In the genomic region with DNA sequence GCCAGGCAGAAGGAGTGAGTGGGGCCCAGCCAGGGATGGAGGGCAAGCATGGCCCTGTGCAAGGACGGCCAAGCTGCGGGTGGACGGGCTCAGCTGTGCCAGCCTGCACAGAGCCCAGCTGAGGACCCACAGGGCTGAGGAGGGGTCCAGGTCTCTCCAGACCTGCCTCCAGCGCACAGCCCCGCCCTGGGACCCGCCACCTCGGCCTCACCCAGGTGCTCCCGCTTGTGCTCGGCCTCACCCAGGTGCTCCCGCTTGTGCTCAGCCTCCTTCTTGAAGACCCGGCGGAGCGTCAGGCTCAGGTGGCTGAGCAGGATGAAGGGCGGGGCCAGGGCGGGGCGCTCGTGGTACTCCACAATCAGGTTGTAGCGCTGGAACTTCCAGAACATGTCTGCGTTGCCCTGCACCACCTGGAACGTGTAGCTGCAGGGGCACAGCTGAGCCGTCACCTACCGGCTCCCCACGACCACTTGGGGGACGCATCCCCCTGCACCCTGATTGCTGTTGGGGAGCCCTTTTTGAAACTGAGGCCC, we compare ENCODE assay signal across 18 cellular contexts. TPM values are rescaled to one million over a fixed set of nuclear protein-coding genes. Genes with fewer than 3 reads are reported as not detected.
DNase-seq lines count a peak whose midpoint lies in the region; ATAC-seq and TF ChIP-seq lines count a peak whose summit lies in the region.
"Had no signal": no experiment of that assay in that cellular context is flagged by ENCODE, and none has a peak within 500 bp of the region (broad histone marks: within the 10 kb centered on the region; RNA-seq: fewer than 3 reads in every experiment).

No MANE protein-coding gene starts in this region.

- H3K27ac ChIP-seq in foreskin keratinocyte: no peak overlapping the region
- H3K27ac ChIP-seq: C4-2B had no signal

- H3K27me3 Mint-ChIP-seq in activated T-cell treated with anti-CD3 and anti-CD28 coated beads, Interleukin-2, amount 50 U/mL, for 24 hours: no peaks in the 10 kb centered on the region
- no peaks in the 10 kb centered on the region for H3K27me3 Mint-ChIP-seq in activated T-cell treated with anti-CD3 and anti-CD28 coated beads, Interleukin-2, amount 50 U/mL, for 72 hours (ENCODE audit: low read depth)
- H3K27me3 Mint-ChIP-seq: CD8-positive, alpha-beta memory T cell had no signal

- H3K4me3 Mint-ChIP-seq in activated T-cell treated with anti-CD3 and anti-CD28 coated beads, Interleukin-2, amount 50 U/mL, for 24 hours: no peak overlapping the region
- H3K4me3 Mint-ChIP-seq in activated T-cell treated with anti-CD3 and anti-CD28 coated beads, Interleukin-2, amount 50 U/mL, for 72 hours: no peak overlapping the region
- H3K4me3 Mint-ChIP-seq in stimulated activated effector memory CD8-positive, alpha-beta T cell treated with anti-CD3 and anti-CD28 coated beads, Interleukin-12 subunit alpha, Interleukin-12 subunit beta, amount 100 ng/mL, for 72 hours: no peak overlapping the region

- DNase-seq in activated T-cell treated with anti-CD3 and anti-CD28 coated beads, Interleukin-2, amount 50 U/mL, for 24 hours: no peak
- DNase-seq in activated T-cell treated with anti-CD3 and anti-CD28 coated beads, Interleukin-2, amount 50 U/mL, for 72 hours: no peak
- DNase-seq in foreskin keratinocyte: no peak
- no peak for DNase-seq in stimulated activated effector memory CD8-positive, alpha-beta T cell treated with anti-CD3 and anti-CD28 coated beads, Interleukin-12 subunit alpha, Interleukin-12 subunit beta, amount 100 ng/mL, for 72 hours (ENCODE audit: low spot score in 2 of 2)
- DNase-seq in NCI-H2107 (lab: John Stamatoyannopoulos, UW): no peak
- no peak for DNase-seq in NCI-H1694 (lab: John Stamatoyannopoulos, UW)
- DNase-seq: Calu3; CD8-positive, alpha-beta memory T cell; DMS153; IMR-90; NCI-H1105; NCI-H146; NCI-H2029 treated with DMSO at 0.1 percent for 48 hours; NCI-H446 treated with DMSO at 0.1 percent for 48 hours; NCI-H526 treated with DMSO at 0.1 percent for 48 hours had no signal

- H3K27me3 ChIP-seq in foreskin keratinocyte: peaks cover 9% of the 10 kb centered on the region

- H3K9me3 Mint-ChIP-seq in activated T-cell treated with anti-CD3 and anti-CD28 coated beads, Interleukin-2, amount 50 U/mL, for 24 hours: no peaks in the 10 kb centered on the region
- no peaks in the 10 kb centered on the region for H3K9me3 Mint-ChIP-seq in activated T-cell treated with anti-CD3 and anti-CD28 coated beads, Interleukin-2, amount 50 U/mL, for 72 hours
- no peaks in the 10 kb centered on the region for H3K9me3 Mint-ChIP-seq in stimulated activated effector memory CD8-positive, alpha-beta T cell treated with anti-CD3 and anti-CD28 coated beads, Interleukin-12 subunit alpha, Interleukin-12 subunit beta, amount 100 ng/mL, for 72 hours
- H3K9me3 Mint-ChIP-seq: CD8-positive, alpha-beta memory T cell had no signal

- TF ChIP-seq CTCF in foreskin keratinocyte (conservative IDR thresholded peaks at IDR 0.05): no peak

- no peak for ATAC-seq in activated T-cell treated with anti-CD3 and anti-CD28 coated beads, Interleukin-2, amount 50 U/mL, for 72 hours (replicated peaks in 1 of 2)
- ATAC-seq in foreskin keratinocyte: peak; percentile 38
- no peak for ATAC-seq in stimulated activated effector memory CD8-positive, alpha-beta T cell treated with anti-CD3 and anti-CD28 coated beads, Interleukin-12 subunit alpha, Interleukin-12 subunit beta, amount 100 ng/mL, for 72 hours
- ATAC-seq: Panc1 had no signal

- H3K27ac Mint-ChIP-seq in activated T-cell treated with anti-CD3 and anti-CD28 coated beads, Interleukin-2, amount 50 U/mL, for 24 hours: peak overlapping the region; percentile 67
- no peak overlapping the region for H3K27ac Mint-ChIP-seq in activated T-cell treated with anti-CD3 and anti-CD28 coated beads, Interleukin-2, amount 50 U/mL, for 72 hours
- peak overlapping the region; percentile 61 for H3K27ac Mint-ChIP-seq in stimulated activated effector memory CD8-positive, alpha-beta T cell treated with anti-CD3 and anti-CD28 coated beads, Interleukin-12 subunit alpha, Interleukin-12 subunit beta, amount 100 ng/mL, for 72 hours

- no peaks in the 10 kb centered on the region for H3K4me1 ChIP-seq in foreskin keratinocyte

- H3K36me3 Mint-ChIP-seq in activated T-cell treated with anti-CD3 and anti-CD28 coated beads, Interleukin-2, amount 50 U/mL, for 24 hours (ENCODE audit: low read depth): peaks cover 25% of the 10 kb centered on the region
- no peaks in the 10 kb centered on the region for H3K36me3 Mint-ChIP-seq in activated T-cell treated with anti-CD3 and anti-CD28 coated beads, Interleukin-2, amount 50 U/mL, for 72 hours (ENCODE audit: insufficient read depth in 2 of 2)
- H3K36me3 Mint-ChIP-seq in stimulated activated effector memory CD8-positive, alpha-beta T cell treated with anti-CD3 and anti-CD28 coated beads, Interleukin-12 subunit alpha, Interleukin-12 subunit beta, amount 100 ng/mL, for 72 hours: peaks cover 33% of the 10 kb centered on the region

- H3K4me1 Mint-ChIP-seq in activated T-cell treated with anti-CD3 and anti-CD28 coated beads, Interleukin-2, amount 50 U/mL, for 24 hours (ENCODE audit: low read depth): peaks cover 11% of the 10 kb centered on the region
- peaks cover 5% of the 10 kb centered on the region for H3K4me1 Mint-ChIP-seq in activated T-cell treated with anti-CD3 and anti-CD28 coated beads, Interleukin-2, amount 50 U/mL, for 72 hours (ENCODE audit: low read depth)
- H3K4me1 Mint-ChIP-seq in stimulated activated effector memory CD8-positive, alpha-beta T cell treated with anti-CD3 and anti-CD28 coated beads, Interleukin-12 subunit alpha, Interleukin-12 subunit beta, amount 100 ng/mL, for 72 hours: peaks cover 16% of the 10 kb centered on the region

RNA-seq across cellular contexts. Expression of a gene that starts 6.4 kb away (rescaled TPM):
- 10 to 100 TPM; 50.6 to 52.2 TPM for total RNA-seq in activated T-cell treated with anti-CD3 and anti-CD28 coated beads, Interleukin-2, amount 50 U/mL, for 72 hours
- 66.7 and 70.1 TPM in 2 replicates for total RNA-seq in foreskin keratinocyte
- 58.5 and 64.5 TPM in 2 replicates for polyA plus RNA-seq in foreskin keratinocyte

RNA-seq across cellular contexts. Expression of a gene that starts 29.8 kb away (rescaled TPM):
- 100 to 1,000 TPM; 116 to 122 TPM for total RNA-seq in activated T-cell treated with anti-CD3 and anti-CD28 coated beads, Interleukin-2, amount 50 U/mL, for 72 hours
- total RNA-seq in foreskin keratinocyte: 240 and 248 TPM in 2 replicates
- 454 and 491 TPM in 2 replicates for polyA plus RNA-seq in foreskin keratinocyte

RNA-seq across cellular contexts. Expression of a gene that starts 37.4 kb away (rescaled TPM):
- total RNA-seq in activated T-cell treated with anti-CD3 and anti-CD28 coated beads, Interleukin-2, amount 50 U/mL, for 72 hours: under 1 TPM in 1 of 2 donors, not detected in 1; 0.07 TPM
- total RNA-seq in foreskin keratinocyte: not detected in 2 replicates
- not detected in 2 replicates for polyA plus RNA-seq in foreskin keratinocyte
- total RNA-seq: Calu3; CD8-positive, alpha-beta memory T cell; H4; IMR-90 had no signal
- polyA plus RNA-seq: CD8-positive, alpha-beta memory T cell; IMR-90 had no signal

RNA-seq across cellular contexts. Expression of a gene that starts 37.9 kb away (rescaled TPM):
- total RNA-seq in activated T-cell treated with anti-CD3 and anti-CD28 coated beads, Interleukin-2, amount 50 U/mL, for 72 hours: 10 to 100 TPM; 11.4 TPM
- total RNA-seq in foreskin keratinocyte: not detected in 2 replicates
- polyA plus RNA-seq in foreskin keratinocyte: not detected in 2 replicates
- total RNA-seq: IMR-90 had no signal
